ENCODE assay signal across 8 cellular contexts in the genomic region with DNA sequence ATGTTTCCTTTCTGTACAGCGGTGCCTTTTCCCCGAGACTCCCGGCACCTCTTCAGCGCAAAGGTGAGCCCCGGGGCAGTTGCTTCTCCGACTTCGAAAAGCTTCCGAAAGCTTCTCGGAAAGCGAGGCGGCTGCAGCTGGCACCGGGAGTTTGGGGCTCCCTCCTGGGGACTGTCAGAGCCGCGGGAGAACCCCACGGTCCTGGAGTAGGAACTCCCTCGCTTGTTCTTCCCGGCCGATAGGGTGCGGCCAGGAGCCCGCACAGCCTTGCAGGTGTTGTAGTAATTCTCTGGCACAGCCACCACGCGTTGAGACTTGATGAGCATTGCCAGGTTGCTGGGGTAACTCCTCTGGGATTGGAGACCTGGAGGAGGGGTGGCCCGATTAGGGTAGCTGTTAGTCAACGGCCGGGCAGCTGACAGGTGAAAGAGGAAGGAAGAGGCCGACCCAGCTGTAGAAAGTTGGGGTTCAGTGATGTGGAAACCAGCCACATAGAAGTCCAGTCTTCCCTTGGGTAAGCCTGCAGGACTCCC. TPM values are rescaled to one million over a fixed set of nuclear protein-coding genes. Genes with fewer than 3 reads are reported as not detected.
DNase-seq lines count a peak whose midpoint lies in the region; ATAC-seq, FAIRE-seq and TF ChIP-seq lines count a peak whose summit lies in the region.

No MANE protein-coding gene starts in this region.

- H2AFZ ChIP-seq in GM23248 (peak overlapping the region; percentile 91), KMS-11 (ENCODE audit: low read depth) (peak overlapping the region; percentile 94)

- peaks cover 9% of the 10 kb centered on the region for H3K36me3 Mint-ChIP-seq in activated naive CD4-positive, alpha-beta T cell treated with anti-CD3 and anti-CD28 coated beads for 36 hours (ENCODE audit: low read depth)

- H3K4me1 Mint-ChIP-seq in activated naive CD4-positive, alpha-beta T cell treated with anti-CD3 and anti-CD28 coated beads for 36 hours (ENCODE audit: low read depth), result peaks cover 23% of the 10 kb centered on the region

- H3K9me3 ChIP-seq in GM23248 (ENCODE audit: low read depth) (no peaks in the 10 kb centered on the region), Peyer's patch (no peaks in the 10 kb centered on the region), cardiac muscle cell (ENCODE audit: low read depth) (no peaks in the 10 kb centered on the region), pancreas (no peaks in the 10 kb centered on the region)

- H3K27ac Mint-ChIP-seq in activated naive CD4-positive, alpha-beta T cell treated with anti-CD3 and anti-CD28 coated beads for 36 hours, result peak overlapping the region; percentile 36

- peak overlapping the region; percentile 86 for H3K4me2 ChIP-seq in GM23248 (ENCODE audit: unreplicated experiment)
- H3K4me2 ChIP-seq in KMS-11, result peak overlapping the region; percentile 85

- peak overlapping the region; percentile 97 for H3K4me3 Mint-ChIP-seq in activated naive CD4-positive, alpha-beta T cell treated with anti-CD3 and anti-CD28 coated beads for 36 hours

- ATAC-seq in pancreas, result peak; percentile 62 to 73 (median 70)

- peak in 1 of 2 donors; percentile 37 for TF ChIP-seq POLR2A in Peyer's patch (IDR thresholded peaks at IDR 0.05)

- no peaks in the 10 kb centered on the region for H3K9me2 ChIP-seq in GM23248 (ENCODE audit: insufficient read depth)

- 12 to 14% methylated on average over 24 to 26 of the region's 26 CpGs for WGBS in GM23248 (ENCODE audit: low coverage in 1 of 2, low lambda C conversion rate in 2 of 2, missing lambda C conversion rate in 2 of 2), 2 experiments
- WGBS in pancreas, 2 donors, result 0% methylated on average over 26 of the region's 26 CpGs
- WGBS in urinary bladder, result 1% methylated on average over 26 of the region's 26 CpGs

- FAIRE-seq in pancreas (lab: Jason Lieb, UNC), result no peak

- CTCF ChIA-PET in activated naive CD4-positive, alpha-beta T cell treated with anti-CD3 and anti-CD28 coated beads for 36 hours (lab: Charles Lee), result interaction anchor here (0.6 to 0.7 kb wide), 3 partner anchors 11 to 168 kb away, joined by 3 to 4 read pairs (median 3); no protein-coding TSS in a partner anchor

- peak; percentile 68 for DNase-seq in ELR (ENCODE audit: low read depth)
- peak; percentile 57 for DNase-seq in GM23248
- DNase-seq in Peyer's patch, result peak; percentile 79 to 89 (median 85)
- peak; percentile 66 for DNase-seq in activated naive CD4-positive, alpha-beta T cell treated with anti-CD3 and anti-CD28 coated beads for 36 hours
- peak; percentile 31 to 62 for DNase-seq in cardiac muscle cell (ENCODE audit: low read depth in 1 of 2, low spot score in 1 of 2)
- DNase-seq in pancreas, result peak; percentile 81 to 91 (median 87)

- H3K27me3 Mint-ChIP-seq in activated naive CD4-positive, alpha-beta T cell treated with anti-CD3 and anti-CD28 coated beads for 36 hours (ENCODE audit: low read depth), result no peaks in the 10 kb centered on the region

- H3K27me3 ChIP-seq in GM23248 (replicated peaks; ENCODE audit: insufficient read depth) (no peaks in the 10 kb centered on the region), KMS-11 (ENCODE audit: insufficient read depth, low read depth) (no peaks in the 10 kb centered on the region), Peyer's patch (no peaks in the 10 kb centered on the region), cardiac muscle cell (no peaks in the 10 kb centered on the region), pancreas (no peaks in the 10 kb centered on the region)

- H3K27ac ChIP-seq in GM23248, result peak overlapping the region; percentile 54
- H3K27ac ChIP-seq in KMS-11, result peak overlapping the region; percentile 45
- peak overlapping the region; percentile 84 to 93 (median 90) for H3K27ac ChIP-seq in Peyer's patch
- peak overlapping the region; percentile 55 for H3K27ac ChIP-seq in cardiac muscle cell
- peak overlapping the region; percentile 88 to 93 (median 90) for H3K27ac ChIP-seq in pancreas
- peak overlapping the region; percentile 73 for H3K27ac ChIP-seq in urinary bladder (ENCODE audit: low read depth)

- intact Hi-C loops in activated naive CD4-positive, alpha-beta T cell treated with anti-CD3 and anti-CD28 coated beads for 36 hours (cut with micrococcal nuclease), result loop anchor here (1.0 to 10.0 kb wide), 10 partner anchors 34 to 1671 kb away; partner anchors contain the start of genes ATXN1, FAM8A1, NHLRC1 and NUP153
- intact Hi-C loops in pancreas (cut with DNase I), result no loop called here

- H3K9me3 Mint-ChIP-seq in activated naive CD4-positive, alpha-beta T cell treated with anti-CD3 and anti-CD28 coated beads for 36 hours, result no peaks in the 10 kb centered on the region

- H3K4me1 ChIP-seq in GM23248 (ENCODE audit: insufficient read depth) (peaks cover 24% of the 10 kb centered on the region), KMS-11 (ENCODE audit: low read depth, poor library complexity, severe bottlenecking) (peaks cover 37% of the 10 kb centered on the region), Peyer's patch (peaks cover 0 to 7% (median 2%) of the 10 kb centered on the region in 4 donors), cardiac muscle cell (ENCODE audit: low read depth) (peaks cover 13% of the 10 kb centered on the region), pancreas (peaks cover 8 to 25% (median 16%) of the 10 kb centered on the region in 3 donors), urinary bladder (ENCODE audit: insufficient read depth) (no peaks in the 10 kb centered on the region)

- peak overlapping the region; percentile 88 for H3K9ac ChIP-seq in GM23248
- peak overlapping the region; percentile 60; the same call in 1 of the 2 replicates for H3K9ac ChIP-seq in KMS-11

- in situ Hi-C loops in GM23248 (cut with MboI), result no loop called here

- H3K4me3 ChIP-seq in GM23248 (peak overlapping the region; percentile 99), KMS-11 (IDR thresholded peaks at IDR 0.05; ENCODE audit: insufficient read depth, low read depth, low read length) (no peak overlapping the region), Peyer's patch (peak overlapping the region; percentile 77 to 98 (median 86)), cardiac muscle cell (peak overlapping the region; percentile 96), pancreas (peak overlapping the region; percentile 76 to 99 (median 90)), urinary bladder (ENCODE audit: low read depth, low read length) (peak overlapping the region; percentile 97)

- H3F3A ChIP-seq in GM23248 (ENCODE audit: insufficient read depth), result peaks cover 16% of the 10 kb centered on the region; the same call in 1 of the 2 replicates

- peaks cover 7% of the 10 kb centered on the region; the same call in 1 of the 2 replicates for H3K36me3 ChIP-seq in GM23248 (ENCODE audit: low read depth)
- H3K36me3 ChIP-seq in KMS-11 (ENCODE audit: insufficient read depth), result no peaks in the 10 kb centered on the region
- peaks cover 0 to 8% (median 0%) of the 10 kb centered on the region in 3 donors for H3K36me3 ChIP-seq in Peyer's patch
- H3K36me3 ChIP-seq in cardiac muscle cell, result no peaks in the 10 kb centered on the region
- peaks cover 0 to 7% (median 0%) of the 10 kb centered on the region in 3 donors for H3K36me3 ChIP-seq in pancreas
- H3K36me3 ChIP-seq in urinary bladder (ENCODE audit: insufficient read depth), result no peaks in the 10 kb centered on the region

- H4K20me1 ChIP-seq in GM23248 (ENCODE audit: insufficient read depth) (no peaks in the 10 kb centered on the region), KMS-11 (ENCODE audit: insufficient read depth) (no peaks in the 10 kb centered on the region)

- peaks cover 25% of the 10 kb centered on the region for H3K79me2 ChIP-seq in GM23248 (ENCODE audit: insufficient read depth)
- H3K79me2 ChIP-seq in KMS-11 (ENCODE audit: insufficient read depth, low read depth), result no peaks in the 10 kb centered on the region

- no peak; the same call in none of the 2 replicates for TF ChIP-seq CTCF in KMS-11 (conservative IDR thresholded peaks at IDR 0.05; ENCODE audit: low read depth, low read length)
- TF ChIP-seq CTCF in Peyer's patch (IDR thresholded peaks at IDR 0.05), result peak in 4 of 6 experiments; percentile 14 to 53 (median 46)
- TF ChIP-seq CTCF in cardiac muscle cell (IDR thresholded peaks at IDR 0.05; ENCODE audit: low read depth, low read length), result peak; percentile 35
- peak in 1 of 4 donors; percentile 23 for TF ChIP-seq CTCF in pancreas (IDR thresholded peaks at IDR 0.05)

RNA-seq across cellular contexts. Expression of gene KDM1B, which starts 0.7 kb away (rescaled TPM):
- 13.2 and 16.0 TPM in 2 replicates for total RNA-seq in GM23248 (2014; rRNA removed; shearing (Covaris generic))
- 9.0 and 10.2 TPM in 2 replicates for polyA plus RNA-seq in GM23248 (2016; fragmentation: Nextera tagmentation; extraction: Ambion mirVana)
- total RNA-seq in Peyer's patch, result 10 to 100 TPM; 15.1 to 22.1 (median 19.1) TPM
- total RNA-seq in activated naive CD4-positive, alpha-beta T cell treated with anti-CD3 and anti-CD28 coated beads for 36 hours, result 10 to 100 TPM; 14.4 to 15.2 TPM
- total RNA-seq in cardiac muscle cell, result 11.7 and 15.4 TPM in 2 replicates
- 1.5 and 1.6 TPM in 2 replicates for polyA plus RNA-seq in cardiac muscle cell
- 10 to 100 TPM in 1 of 6 donors, 1 to 10 TPM in 5; 5.4 to 11.9 (median 7.0) TPM for total RNA-seq in pancreas
- polyA plus RNA-seq in pancreas, result 1 to 10 TPM; 2.6 to 4.2 TPM
- total RNA-seq in urinary bladder, result 23.1 TPM
- 12.3 TPM for polyA plus RNA-seq in urinary bladder

RNA-seq across cellular contexts. Expression of gene TPMT, which starts 1.1 kb away (rescaled TPM):
- total RNA-seq in GM23248 (2014; rRNA removed; shearing (Covaris generic)), result 14.8 and 22.6 TPM in 2 replicates
- polyA plus RNA-seq in GM23248 (2016; fragmentation: Nextera tagmentation; extraction: Ambion mirVana) (22.6 and 23.5 TPM in 2 replicates), cardiac muscle cell (13.5 and 14.0 TPM in 2 replicates), pancreas (10 to 100 TPM in 1 of 2 donors, 1 to 10 TPM in 1; 7.1 to 10.8 TPM), urinary bladder (8.9 TPM)
- total RNA-seq in Peyer's patch (10 to 100 TPM; 16.3 to 50.8 (median 26.4) TPM), cardiac muscle cell (9.5 and 13.1 TPM in 2 replicates), pancreas (1 to 10 TPM; 3.8 to 7.4 (median 6.2) TPM), urinary bladder (12.3 TPM)
- 1 to 10 TPM; 4.9 to 5.6 TPM for total RNA-seq in activated naive CD4-positive, alpha-beta T cell treated with anti-CD3 and anti-CD28 coated beads for 36 hours

RNA-seq across cellular contexts. Expression of gene NHLRC1, which starts 33.5 kb away (rescaled TPM):
- 2.5 and 3.2 TPM in 2 replicates for total RNA-seq in GM23248 (2014; rRNA removed; shearing (Covaris generic))
- polyA plus RNA-seq in GM23248 (2016; fragmentation: Nextera tagmentation; extraction: Ambion mirVana), result 3.1 and 3.7 TPM in 2 replicates
- total RNA-seq in Peyer's patch, result 1 to 10 TPM; 1.7 to 4.9 (median 3.3) TPM
- under 1 TPM; 0.10 to 0.25 TPM for total RNA-seq in activated naive CD4-positive, alpha-beta T cell treated with anti-CD3 and anti-CD28 coated beads for 36 hours
- 2.0 and 3.1 TPM in 2 replicates for total RNA-seq in cardiac muscle cell
- polyA plus RNA-seq in cardiac muscle cell, result 1.3 and 2.2 TPM in 2 replicates
- 1 to 10 TPM in 4 of 6 donors, under 1 TPM in 2; 0.93 to 1.3 (median 1.2) TPM for total RNA-seq in pancreas
- 1 to 10 TPM; 1.0 to 1.8 TPM for polyA plus RNA-seq in pancreas
- total RNA-seq in urinary bladder, result 2.4 TPM
- polyA plus RNA-seq in urinary bladder, result 2.4 TPM
